In the genomic region with DNA sequence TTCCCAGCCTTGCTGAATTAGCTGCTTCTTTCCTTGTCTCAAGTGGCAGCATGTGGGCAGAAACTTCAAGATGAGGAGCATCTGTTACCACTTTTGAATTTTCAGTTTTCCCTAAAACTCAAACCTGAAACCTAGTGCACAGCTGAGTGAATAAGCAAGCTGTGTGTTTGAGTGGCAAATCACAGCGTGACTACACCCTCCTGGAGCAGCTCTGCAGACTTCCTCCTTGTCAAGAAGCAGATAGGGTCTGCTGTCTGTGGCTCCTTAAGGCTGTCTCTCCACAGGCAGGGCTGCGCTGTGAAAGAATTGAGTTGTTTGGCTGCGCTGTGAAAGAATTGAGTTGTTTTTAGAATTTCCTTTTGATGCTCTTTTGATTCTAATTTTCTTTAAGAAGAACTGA, we compare ENCODE assay signal across 28 cellular contexts.
DNase-seq lines count a peak whose midpoint lies in the region; ATAC-seq and TF ChIP-seq lines count a peak whose summit lies in the region.
"Had no signal": no experiment of that assay in that cellular context is flagged by ENCODE, and none has a peak within 500 bp of the region (broad histone marks: within the 10 kb centered on the region; RNA-seq: fewer than 3 reads in every experiment).

No MANE protein-coding gene starts in this region.

- no peak overlapping the region for H4K8ac ChIP-seq in trophoblast cell (ENCODE audit: low read depth, low read length)

- H3K36me3 ChIP-seq in GM23338 (ENCODE audit: insufficient read depth), result no peaks in the 10 kb centered on the region
- no peaks in the 10 kb centered on the region for H3K36me3 ChIP-seq in OCI-LY3 (replicated peaks; ENCODE audit: low read depth, low read length)
- no peaks in the 10 kb centered on the region for H3K36me3 ChIP-seq in endodermal cell (ENCODE audit: control insufficient read depth, insufficient read depth, low read length)
- H3K36me3 ChIP-seq in trophoblast cell (ENCODE audit: control insufficient read depth in 1 of 2, insufficient read depth in 2 of 2, low read length in 2 of 2), result no peaks in the 10 kb centered on the region
- H3K36me3 ChIP-seq: BLaER1 treated with 17β-estradiol and CSF1 and Interleukin-3, amounts not matched to agents 10 nM and 100 nM; ovary; right atrium auricular region had no signal

- no peak overlapping the region for H3K4ac ChIP-seq in trophoblast cell (ENCODE audit: low read depth, low read length)

- H3K4me1 Mint-ChIP-seq in GM23338, result no peaks in the 10 kb centered on the region
- peaks cover 2% of the 10 kb centered on the region for H3K4me1 Mint-ChIP-seq in endodermal cell
- H3K4me1 Mint-ChIP-seq: activated B cell treated with CpG ODN at 0.5 μM for 24 hours; activated naive CD4-positive, alpha-beta T cell treated with anti-CD3 and anti-CD28 coated beads, Interleukin-2, amount 10 ng/mL, durations not matched to agents 7 days and 5 days; memory B cell; naive B cell; stimulated activated memory B cell treated with anti-CD40 and anti-IgM and Interleukin-4, amounts not matched to agents 10 μg/mL and 1 μg/mL and 100 μg/mL, for 72 hours had no signal

- H2AK5ac ChIP-seq in trophoblast cell (ENCODE audit: low read length), result no peak overlapping the region

- H3K9me3 ChIP-seq in OCI-LY3 (ENCODE audit: insufficient read depth, low read length), result no peaks in the 10 kb centered on the region
- no peaks in the 10 kb centered on the region for H3K9me3 ChIP-seq in endodermal cell (ENCODE audit: control insufficient read depth, low read length)
- no peaks in the 10 kb centered on the region for H3K9me3 ChIP-seq in trophoblast cell (ENCODE audit: insufficient read depth, low read depth, low read length)
- H3K9me3 ChIP-seq: BLaER1 treated with 17β-estradiol and CSF1 and Interleukin-3, amounts not matched to agents 10 nM and 100 nM; ovary; right atrium auricular region; testis had no signal

- no peak overlapping the region for H3K4me3 ChIP-seq in GM23338
- H3K4me3 ChIP-seq in OCI-LY3 (ENCODE audit: low read length), result peak overlapping the region; percentile 49
- H3K4me3 ChIP-seq in endodermal cell (ENCODE audit: low read length), result no peak overlapping the region
- H3K4me3 ChIP-seq in trophoblast cell (ENCODE audit: low read depth, low read length), result no peak overlapping the region
- H3K4me3 ChIP-seq: BLaER1 treated with 17β-estradiol and CSF1 and Interleukin-3, amounts not matched to agents 10 nM and 100 nM; GM12878; ovary; right atrium auricular region; testis had no signal

- H2BK12ac ChIP-seq in trophoblast cell (ENCODE audit: low read length), result no peak overlapping the region

- H2AFZ ChIP-seq in GM23338, result peak overlapping the region; percentile 60
- H2AFZ ChIP-seq in OCI-LY3 (ENCODE audit: low read depth, low read length), result no peak overlapping the region
- H2AFZ ChIP-seq in trophoblast cell (ENCODE audit: insufficient read depth, low read length, poor library complexity), result no peak overlapping the region

- no peak overlapping the region for H3K14ac ChIP-seq in trophoblast cell (ENCODE audit: low read length)

- ATAC-seq in GM23338 (peak; percentile 64), GM21576 (IDR thresholded peaks at IDR 0.05; ENCODE audit: unreplicated experiment) (no peak)
- ATAC-seq: GM12878; left colon; stimulated activated memory B cell treated with anti-CD40 and anti-IgM and Interleukin-4, amounts not matched to agents 10 μg/mL and 1 μg/mL and 100 μg/mL, for 72 hours had no signal

- H3K27ac ChIP-seq in GM23338 (ENCODE audit: low read depth) (no peak overlapping the region), OCI-LY3 (ENCODE audit: low read length) (peak overlapping the region; percentile 56), endodermal cell (ENCODE audit: low read depth, low read length) (no peak overlapping the region), trophoblast cell (ENCODE audit: low read depth, low read length) (peak overlapping the region; percentile 7)
- H3K27ac ChIP-seq: BLaER1 treated with 17β-estradiol and CSF1 and Interleukin-3, amounts not matched to agents 10 nM and 100 nM; ovary; right atrium auricular region; testis had no signal

- no peak overlapping the region for H2BK5ac ChIP-seq in trophoblast cell (ENCODE audit: low read depth, low read length, poor library complexity)

- H3K23ac ChIP-seq in trophoblast cell (ENCODE audit: low read length), result no peak overlapping the region

- H3K9ac ChIP-seq in OCI-LY3 (ENCODE audit: low read length), result peak overlapping the region; percentile 21; the same call in 1 of the 2 replicates
- H3K9ac ChIP-seq in endodermal cell (ENCODE audit: extremely low read depth, low read length, poor library complexity, severe bottlenecking), result no peak overlapping the region
- no peak overlapping the region for H3K9ac ChIP-seq in trophoblast cell (ENCODE audit: low read length)
- H3K9ac ChIP-seq: BLaER1 treated with 17β-estradiol and CSF1 and Interleukin-3, amounts not matched to agents 10 nM and 100 nM had no signal

- no peak overlapping the region for H4K91ac ChIP-seq in trophoblast cell (ENCODE audit: low read depth, low read length)

- H3K27ac Mint-ChIP-seq in GM23338, result no peak overlapping the region
- H3K27ac Mint-ChIP-seq in endodermal cell, result no peak overlapping the region
- H3K27ac Mint-ChIP-seq: activated B cell treated with CpG ODN at 0.5 μM for 24 hours; activated naive CD4-positive, alpha-beta T cell treated with anti-CD3 and anti-CD28 coated beads, Interleukin-2, amount 10 ng/mL, durations not matched to agents 7 days and 5 days; activated T-helper 1 cell treated with anti-CD3 and anti-CD28 coated beads, Interleukin-12 subunit alpha, Interleukin-12 subunit beta, Interleukin-2, Interleukin-4 antibody, amounts not matched to agents 30 ng/mL and 10 ng/mL and 1 ng/mL, durations not matched to agents 14 hours and 24 hours and 36 hours; memory B cell; naive B cell; stimulated activated memory B cell treated with anti-CD40 and anti-IgM and Interleukin-4, amounts not matched to agents 10 μg/mL and 1 μg/mL and 100 μg/mL, for 72 hours had no signal

- no peak overlapping the region for H3K18ac ChIP-seq in trophoblast cell (ENCODE audit: low read length)

- H3K36me3 Mint-ChIP-seq in GM23338 (ENCODE audit: low read depth) (no peaks in the 10 kb centered on the region), endodermal cell (ENCODE audit: low read depth) (no peaks in the 10 kb centered on the region)
- H3K36me3 Mint-ChIP-seq: activated naive CD4-positive, alpha-beta T cell treated with anti-CD3 and anti-CD28 coated beads, Interleukin-2, amount 10 ng/mL, durations not matched to agents 7 days and 5 days; memory B cell; naive B cell; stimulated activated memory B cell treated with anti-CD40 and anti-IgM and Interleukin-4, amounts not matched to agents 10 μg/mL and 1 μg/mL and 100 μg/mL, for 72 hours had no signal

- H3K4me2 ChIP-seq in GM23338 (no peak overlapping the region), OCI-LY3 (ENCODE audit: low read length) (peak overlapping the region; percentile 69), trophoblast cell (ENCODE audit: low read length) (peak overlapping the region; percentile 13)
- H3K4me2 ChIP-seq: BLaER1 treated with 17β-estradiol and CSF1 and Interleukin-3, amounts not matched to agents 10 nM and 100 nM had no signal

- H2BK120ac ChIP-seq in trophoblast cell (ENCODE audit: insufficient read depth, low read length, poor library complexity), result no peak overlapping the region

- no peaks in the 10 kb centered on the region for H3K79me2 ChIP-seq in GM23338 (replicated peaks; ENCODE audit: insufficient read depth)
- H3K79me2 ChIP-seq in OCI-LY3 (ENCODE audit: low read length), result no peaks in the 10 kb centered on the region
- no peaks in the 10 kb centered on the region for H3K79me2 ChIP-seq in trophoblast cell (ENCODE audit: control insufficient read depth, insufficient read depth, low read length, poor library complexity)

- no peaks in the 10 kb centered on the region for H3K9me2 ChIP-seq in GM23338 (ENCODE audit: insufficient read depth)

- H4K20me1 ChIP-seq in GM23338 (replicated peaks; ENCODE audit: insufficient read depth), result no peaks in the 10 kb centered on the region
- H4K20me1 ChIP-seq in OCI-LY3 (ENCODE audit: insufficient read depth, low read length), result no peaks in the 10 kb centered on the region
- H4K20me1 ChIP-seq: BLaER1 treated with 17β-estradiol and CSF1 and Interleukin-3, amounts not matched to agents 10 nM and 100 nM had no signal

- no peaks in the 10 kb centered on the region for H3K9me3 Mint-ChIP-seq in GM23338
- H3K9me3 Mint-ChIP-seq in endodermal cell, result peaks cover 2% of the 10 kb centered on the region
- H3K9me3 Mint-ChIP-seq: activated B cell treated with CpG ODN at 0.5 μM for 24 hours; activated T-helper 1 cell treated with anti-CD3 and anti-CD28 coated beads, Interleukin-12 subunit alpha, Interleukin-12 subunit beta, Interleukin-2, Interleukin-4 antibody, amounts not matched to agents 30 ng/mL and 10 ng/mL and 1 ng/mL, durations not matched to agents 14 hours and 24 hours and 36 hours; memory B cell; stimulated activated memory B cell treated with anti-CD40 and anti-IgM and Interleukin-4, amounts not matched to agents 10 μg/mL and 1 μg/mL and 100 μg/mL, for 72 hours had no signal

- H3K4me3 Mint-ChIP-seq in GM23338, result no peak overlapping the region
- H3K4me3 Mint-ChIP-seq in endodermal cell, result no peak overlapping the region
- H3K4me3 Mint-ChIP-seq: activated B cell treated with CpG ODN at 0.5 μM for 24 hours; activated naive CD4-positive, alpha-beta T cell treated with anti-CD3 and anti-CD28 coated beads, Interleukin-2, amount 10 ng/mL, durations not matched to agents 7 days and 5 days; activated T-helper 1 cell treated with anti-CD3 and anti-CD28 coated beads, Interleukin-12 subunit alpha, Interleukin-12 subunit beta, Interleukin-2, Interleukin-4 antibody, amounts not matched to agents 30 ng/mL and 10 ng/mL and 1 ng/mL, durations not matched to agents 14 hours and 24 hours and 36 hours; memory B cell; naive B cell; stimulated activated memory B cell treated with anti-CD40 and anti-IgM and Interleukin-4, amounts not matched to agents 10 μg/mL and 1 μg/mL and 100 μg/mL, for 72 hours had no signal

- DNase-seq in GM23338 (ENCODE audit: low spot score), result peak; percentile 11
- DNase-seq in endodermal cell, result peak; percentile 54
- DNase-seq in trophoblast cell, result no peak
- no peak for DNase-seq in iPS-NIHi11 (ENCODE audit: low spot score)
- no peak for DNase-seq in effector CD4-positive, alpha-beta T cell
- no peak for DNase-seq in activated CD4-positive, alpha-beta T cell treated with anti-CD3 and anti-CD28 coated beads for 4 hours
- DNase-seq: ACHN; activated B cell treated with CpG ODN at 0.5 μM for 24 hours; activated CD4-positive, alpha-beta T cell treated with anti-CD3 and anti-CD28 coated beads, Interleukin-2, amount 50 U/mL, for 4 hours; activated naive CD4-positive, alpha-beta T cell treated with anti-CD3 and anti-CD28 coated beads, Interleukin-2, amount 10 ng/mL, durations not matched to agents 7 days and 5 days; DMS79 treated with DMSO at 0.1 percent for 48 hours; left colon; naive B cell; NCI-H1105 treated with DMSO at 0.1 percent for 48 hours; NCI-H2029 treated with DMSO at 0.1 percent for 48 hours; NCI-H510A; ovary; stimulated activated CD4-positive, alpha-beta T cell treated with anti-CD3 and anti-CD28 coated beads, Interleukin-4, amount 100 ng/mL, for 1 hour; T1000; testis had no signal

- H3K27me3 Mint-ChIP-seq in GM23338 (ENCODE audit: insufficient read depth, low read depth, poor library complexity) (no peaks in the 10 kb centered on the region), endodermal cell (ENCODE audit: insufficient read depth) (no peaks in the 10 kb centered on the region)
- H3K27me3 Mint-ChIP-seq: activated B cell treated with CpG ODN at 0.5 μM for 24 hours; activated naive CD4-positive, alpha-beta T cell treated with anti-CD3 and anti-CD28 coated beads, Interleukin-2, amount 10 ng/mL, durations not matched to agents 7 days and 5 days; memory B cell; naive B cell; stimulated activated memory B cell treated with anti-CD40 and anti-IgM and Interleukin-4, amounts not matched to agents 10 μg/mL and 1 μg/mL and 100 μg/mL, for 72 hours had no signal

- H3K79me1 ChIP-seq in trophoblast cell (ENCODE audit: low read length), result no peaks in the 10 kb centered on the region

- H4K12ac ChIP-seq in trophoblast cell (ENCODE audit: low read depth, low read length), result no peak overlapping the region

- 81% methylated on average over 3 of the region's 3 CpGs; no CpG with 5 or more reads in 1 of the 2 experiments for WGBS in endodermal cell (ENCODE audit: insufficient coverage in 1 of 2, insufficient read length in 1 of 2), 2 experiments
- WGBS in trophoblast cell (ENCODE audit: extremely low coverage, insufficient coverage, insufficient read length), result no CpG with 5 or more reads among the region's 3 CpGs

- no peaks in the 10 kb centered on the region for H3F3A ChIP-seq in GM23338 (replicated peaks; ENCODE audit: low read depth)

- TF ChIP-seq CTCF in GM23338 (conservative IDR thresholded peaks at IDR 0.05; ENCODE audit: low read depth in 2 of 2), result no peak
- TF ChIP-seq CTCF in OCI-LY3 (IDR thresholded peaks at IDR 0.05; ENCODE audit: low read depth, low read length), result peak; percentile 20; the same call in 1 of the 2 replicates
- no peak for TF ChIP-seq CTCF in endodermal cell (conservative IDR thresholded peaks at IDR 0.05)

- H3K27me3 ChIP-seq in GM23338 (ENCODE audit: insufficient read depth) (no peaks in the 10 kb centered on the region), OCI-LY3 (ENCODE audit: low read depth, low read length) (no peaks in the 10 kb centered on the region), endodermal cell (ENCODE audit: control insufficient read depth, insufficient read depth, low read length, poor library complexity, severe bottlenecking) (peaks cover 5% of the 10 kb centered on the region), trophoblast cell (ENCODE audit: insufficient read depth, low read length) (no peaks in the 10 kb centered on the region)
- H3K27me3 ChIP-seq: BLaER1 treated with 17β-estradiol and CSF1 and Interleukin-3, amounts not matched to agents 10 nM and 100 nM; ovary; right atrium auricular region; testis had no signal

- H3K4me1 ChIP-seq in GM23338 (ENCODE audit: insufficient read depth), result no peaks in the 10 kb centered on the region
- H3K4me1 ChIP-seq in OCI-LY3 (ENCODE audit: low read length), result peaks cover 37% of the 10 kb centered on the region
- H3K4me1 ChIP-seq in endodermal cell (ENCODE audit: control insufficient read depth, insufficient read depth, low read length), result no peaks in the 10 kb centered on the region
- peaks cover 0 to 6% of the 10 kb centered on the region in 2 experiments for H3K4me1 ChIP-seq in trophoblast cell (ENCODE audit: control insufficient read depth in 1 of 2, insufficient read depth in 2 of 2, low read length in 2 of 2)
- H3K4me1 ChIP-seq: BLaER1 treated with 17β-estradiol and CSF1 and Interleukin-3, amounts not matched to agents 10 nM and 100 nM; right atrium auricular region; testis had no signal

Comparison
In these comparisons a context has a peak if more than half of its experiments do, and no peak if none do; other contexts are left out.
1. DNase-seq: peak in GM23338 (single experiment) and endodermal cell (single experiment); none in trophoblast cell (0 of 2), iPS-NIHi11 (single experiment), effector CD4-positive, alpha-beta T cell (single experiment) and activated CD4-positive, alpha-beta T cell treated with anti-CD3 and anti-CD28 coated beads for 4 hours (0 of 2).
2. H3K27ac ChIP-seq: peak in OCI-LY3 (single experiment) and trophoblast cell (single experiment); none in GM23338 (single experiment) and endodermal cell (single experiment).